ENCODE assay signal across 1 cellular context in the genomic region with DNA sequence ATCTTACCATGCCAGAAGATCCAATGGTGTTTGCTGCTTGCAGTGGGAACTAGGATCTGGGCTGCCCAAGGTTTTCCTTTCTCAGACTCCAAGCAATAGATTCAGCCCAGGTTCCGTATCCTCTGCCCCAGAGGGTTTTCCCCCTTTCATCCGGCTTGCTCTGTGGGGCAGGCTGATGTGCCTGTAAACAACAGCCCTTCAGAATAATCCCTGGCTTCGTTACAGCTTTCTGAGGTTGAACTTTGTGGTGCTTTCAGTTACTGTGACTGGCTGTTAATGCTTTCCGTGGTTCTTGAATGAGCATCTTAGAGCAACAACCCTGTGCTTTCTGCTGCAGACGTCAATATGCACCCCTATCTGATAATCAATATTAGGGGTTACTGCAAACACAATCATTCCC.
TF ChIP-seq lines count a peak whose summit lies in the region.

No MANE protein-coding gene starts in this region.

TF ChIP-seq in HepG2, 621 proteins besides CTCF, POLR2A, EP300 and RAD21 (continued from another document):
- TF ChIP-seq, protein P1, sequence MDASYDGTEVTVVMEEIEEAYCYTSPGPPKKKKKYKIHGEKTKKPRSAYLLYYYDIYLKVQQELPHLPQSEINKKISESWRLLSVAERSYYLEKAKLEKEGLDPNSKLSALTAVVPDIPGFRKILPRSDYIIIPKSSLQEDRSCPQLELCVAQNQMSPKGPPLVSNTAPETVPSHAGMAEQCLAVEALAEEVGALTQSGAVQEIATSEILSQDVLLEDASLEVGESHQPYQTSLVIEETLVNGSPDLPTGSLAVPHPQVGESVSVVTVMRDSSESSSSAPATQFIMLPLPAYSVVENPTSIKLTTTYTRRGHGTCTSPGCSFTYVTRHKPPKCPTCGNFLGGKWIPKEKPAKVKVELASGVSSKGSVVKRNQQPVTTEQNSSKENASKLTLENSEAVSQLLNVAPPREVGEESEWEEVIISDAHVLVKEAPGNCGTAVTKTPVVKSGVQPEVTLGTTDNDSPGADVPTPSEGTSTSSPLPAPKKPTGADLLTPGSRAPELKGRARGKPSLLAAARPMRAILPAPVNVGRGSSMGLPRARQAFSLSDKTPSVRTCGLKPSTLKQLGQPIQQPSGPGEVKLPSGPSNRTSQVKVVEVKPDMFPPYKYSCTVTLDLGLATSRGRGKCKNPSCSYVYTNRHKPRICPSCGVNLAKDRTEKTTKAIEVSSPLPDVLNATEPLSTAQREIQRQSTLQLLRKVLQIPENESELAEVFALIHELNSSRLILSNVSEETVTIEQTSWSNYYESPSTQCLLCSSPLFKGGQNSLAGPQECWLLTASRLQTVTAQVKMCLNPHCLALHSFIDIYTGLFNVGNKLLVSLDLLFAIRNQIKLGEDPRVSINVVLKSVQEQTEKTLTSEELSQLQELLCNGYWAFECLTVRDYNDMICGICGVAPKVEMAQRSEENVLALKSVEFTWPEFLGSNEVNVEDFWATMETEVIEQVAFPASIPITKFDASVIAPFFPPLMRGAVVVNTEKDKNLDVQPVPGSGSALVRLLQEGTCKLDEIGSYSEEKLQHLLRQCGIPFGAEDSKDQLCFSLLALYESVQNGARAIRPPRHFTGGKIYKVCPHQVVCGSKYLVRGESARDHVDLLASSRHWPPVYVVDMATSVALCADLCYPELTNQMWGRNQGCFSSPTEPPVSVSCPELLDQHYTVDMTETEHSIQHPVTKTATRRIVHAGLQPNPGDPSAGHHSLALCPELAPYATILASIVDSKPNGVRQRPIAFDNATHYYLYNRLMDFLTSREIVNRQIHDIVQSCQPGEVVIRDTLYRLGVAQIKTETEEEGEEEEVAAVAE (CRISPR knock-in tag; IDR thresholded peaks at IDR 0.05; ENCODE audit: borderline replicate concordance): no peak
- TF ChIP-seq, protein P2, sequence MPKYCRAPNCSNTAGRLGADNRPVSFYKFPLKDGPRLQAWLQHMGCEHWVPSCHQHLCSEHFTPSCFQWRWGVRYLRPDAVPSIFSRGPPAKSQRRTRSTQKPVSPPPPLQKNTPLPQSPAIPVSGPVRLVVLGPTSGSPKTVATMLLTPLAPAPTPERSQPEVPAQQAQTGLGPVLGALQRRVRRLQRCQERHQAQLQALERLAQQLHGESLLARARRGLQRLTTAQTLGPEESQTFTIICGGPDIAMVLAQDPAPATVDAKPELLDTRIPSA (CRISPR knock-in tag; IDR thresholded peaks at IDR 0.05; ENCODE audit: borderline replicate concordance): no peak
